20 cellular contexts compared by ENCODE assay signal in genomic region chr21:41668051-41668541, GRCh38.
DNase-seq lines count a peak whose midpoint lies in the region; ATAC-seq and TF ChIP-seq lines count a peak whose summit lies in the region.
"Had no signal": no experiment of that assay in that cellular context is flagged by ENCODE, and none has a peak within 500 bp of the region (broad histone marks: within the 10 kb centered on the region; RNA-seq: fewer than 3 reads in every experiment).

No MANE protein-coding gene starts in this region.

- H3K36me3 ChIP-seq in right atrium auricular region (no peaks in the 10 kb centered on the region), esophagus (ENCODE audit: control insufficient read depth in 2 of 2, insufficient read depth in 2 of 2, low read length in 1 of 2) (no peaks in the 10 kb centered on the region), neuronal stem cell (replicated peaks in 1 of 2; ENCODE audit: control insufficient read depth in 2 of 2, insufficient read depth in 2 of 2, low read length in 2 of 2) (no peaks in the 10 kb centered on the region), upper lobe of right lung (no peaks in the 10 kb centered on the region), mammary epithelial cell (ENCODE audit: insufficient read depth, low read length) (no peaks in the 10 kb centered on the region), prostate gland (no peaks in the 10 kb centered on the region)
- H3K36me3 ChIP-seq: Peyer's patch, SJCRH30 had no signal

- no peaks in the 10 kb centered on the region for H4K20me1 ChIP-seq in mammary epithelial cell (ENCODE audit: insufficient read depth, low read length)

- no peak overlapping the region for H2BK120ac ChIP-seq in neuronal stem cell (ENCODE audit: low read depth, low read length)

- BruUV-seq in mammary epithelial cell (replicated peaks; lab: Mats Ljungman, UMichigan): no TSS peak

- in situ Hi-C loops in mammary epithelial cell (cut with MboI; ENCODE audit: low sequenced_read_pairs in 2 of 2): no loop called here

- DNase-seq in Right ventricle myocardium superior (peak; percentile 16), right atrium auricular region (ENCODE audit: low spot score) (no peak), neuronal stem cell (ENCODE audit: low spot score) (no peak), upper lobe of right lung (peak; percentile 53), mammary epithelial cell (no peak), prostate gland (ENCODE audit: low spot score) (no peak), C1 segment of cervical spinal cord (lab: John Stamatoyannopoulos, UW) (no peak)
- DNase-seq: CD8-positive, alpha-beta memory T cell; DMS79 treated with DMSO at 0.1 percent for 48 hours; GF-D8; MM.1S; NCI-H2029 treated with DMSO at 0.1 percent for 48 hours; NCI-H446 treated with DMSO at 0.1 percent for 48 hours; NCI-H526; Peyer's patch; SJCRH30 had no signal

- H3K4me3 ChIP-seq in right atrium auricular region (no peak overlapping the region), esophagus (ENCODE audit: low read depth in 1 of 2, low read length in 2 of 2) (peak overlapping the region; percentile 34 to 40), neuronal stem cell (ENCODE audit: low read length in 2 of 2) (no peak overlapping the region), upper lobe of right lung (no peak overlapping the region), mammary epithelial cell (replicated peaks in 1 of 3; ENCODE audit: insufficient read depth in 1 of 3, low read depth in 2 of 3, low read length in 3 of 3) (no peak overlapping the region), prostate gland (no peak overlapping the region)
- H3K4me3 ChIP-seq: Peyer's patch, SJCRH30 had no signal

- peak overlapping the region; percentile 46 for H3K18ac ChIP-seq in neuronal stem cell (ENCODE audit: low read length)

- H3K9me3 ChIP-seq in right atrium auricular region: no peaks in the 10 kb centered on the region
- H3K9me3 ChIP-seq in esophagus (ENCODE audit: control insufficient read depth in 2 of 2, insufficient read depth in 1 of 2, low read depth in 1 of 2, low read length in 1 of 2): peaks cover 0 to 2% of the 10 kb centered on the region in 2 donors
- no peaks in the 10 kb centered on the region for H3K9me3 ChIP-seq in neuronal stem cell (replicated peaks in 1 of 2; ENCODE audit: control insufficient read depth in 2 of 2, insufficient read depth in 1 of 2, low read depth in 1 of 2, low read length in 2 of 2)
- H3K9me3 ChIP-seq in upper lobe of right lung: no peaks in the 10 kb centered on the region
- H3K9me3 ChIP-seq in mammary epithelial cell (replicated peaks; ENCODE audit: insufficient read depth, low read length): no peaks in the 10 kb centered on the region
- no peaks in the 10 kb centered on the region for H3K9me3 ChIP-seq in prostate gland
- H3K9me3 ChIP-seq: Peyer's patch, SJCRH30 had no signal

- no peak for TF ChIP-seq CTCF in right atrium auricular region (IDR thresholded peaks at IDR 0.05)
- TF ChIP-seq CTCF in upper lobe of right lung (IDR thresholded peaks at IDR 0.05): no peak
- no peak for TF ChIP-seq CTCF in mammary epithelial cell (conservative IDR thresholded peaks at IDR 0.05 in 1 of 2, IDR thresholded peaks at IDR 0.05 in 1 of 2; ENCODE audit: extremely low read depth in 1 of 2, insufficient read depth in 1 of 2, low read depth in 1 of 2, low read length in 2 of 2)
- no peak for TF ChIP-seq CTCF in prostate gland (IDR thresholded peaks at IDR 0.05)

- H2BK5ac ChIP-seq in neuronal stem cell (ENCODE audit: low read length): no peak overlapping the region

- peak overlapping the region; percentile 35 for H2BK12ac ChIP-seq in neuronal stem cell (ENCODE audit: low read length)

- peak overlapping the region; percentile 41 for H2AK5ac ChIP-seq in neuronal stem cell (ENCODE audit: low read depth, low read length)

- H3K27me3 ChIP-seq in right atrium auricular region (no peaks in the 10 kb centered on the region), esophagus (ENCODE audit: control insufficient read depth in 1 of 2, insufficient read depth in 2 of 2, low read length in 2 of 2) (no peaks in the 10 kb centered on the region), neuronal stem cell (ENCODE audit: control insufficient read depth in 3 of 3, insufficient read depth in 3 of 3, low read depth in 1 of 3, low read length in 3 of 3) (no peaks in the 10 kb centered on the region), upper lobe of right lung (no peaks in the 10 kb centered on the region), mammary epithelial cell (ENCODE audit: insufficient read depth, low read length) (no peaks in the 10 kb centered on the region), prostate gland (replicated peaks; ENCODE audit: insufficient read depth) (no peaks in the 10 kb centered on the region)
- H3K27me3 ChIP-seq: Peyer's patch, SJCRH30 had no signal

- ATAC-seq in Right ventricle myocardium superior (ENCODE audit: poor library complexity) (no peak), upper lobe of right lung (no peak)

- no peak overlapping the region for H3K4me2 ChIP-seq in neuronal stem cell (ENCODE audit: insufficient read depth, low read length, poor library complexity, severe bottlenecking)
- H3K4me2 ChIP-seq in mammary epithelial cell (ENCODE audit: insufficient read depth, low read depth, low read length): no peak overlapping the region
- H3K4me2 ChIP-seq: KMS-11 had no signal

- H3K79me1 ChIP-seq in neuronal stem cell (ENCODE audit: low read depth, low read length): no peaks in the 10 kb centered on the region

- H2AFZ ChIP-seq in neuronal stem cell (ENCODE audit: low read length) (no peak overlapping the region), mammary epithelial cell (ENCODE audit: low read depth, low read length) (no peak overlapping the region)

- dilution Hi-C loops in mammary epithelial cell (cut with HindIII; ENCODE audit: low sequenced_read_pairs): no loop called here

- H2BK15ac ChIP-seq in neuronal stem cell (ENCODE audit: low read length): peak overlapping the region; percentile 24

- intact Hi-C loops in Right ventricle myocardium superior (cut with DNase I) (no loop called here), upper lobe of right lung (cut with DNase I) (no loop called here), mammary epithelial cell (cut with micrococcal nuclease) (no loop called here), prostate gland (cut with DNase I) (no loop called here)

- CTCF ChIA-PET in mammary epithelial cell (lab: Charles Lee; ENCODE audit: low non-redundant PET): no interaction called here

- H3K79me2 ChIP-seq in mammary epithelial cell (ENCODE audit: insufficient read depth, low read length): no peaks in the 10 kb centered on the region

- no peak overlapping the region for H4K8ac ChIP-seq in neuronal stem cell (ENCODE audit: low read depth, low read length)

- TF ChIP-seq POLR2A in prostate gland (IDR thresholded peaks at IDR 0.05): no peak

- no peak overlapping the region for H3K4ac ChIP-seq in neuronal stem cell (ENCODE audit: low read length)

- peak overlapping the region; percentile 87 for H3K23ac ChIP-seq in neuronal stem cell (ENCODE audit: low read depth, low read length, poor library complexity)

- H3K14ac ChIP-seq in neuronal stem cell (ENCODE audit: low read length): no peak overlapping the region

- H3K27ac ChIP-seq in right atrium auricular region: no peak overlapping the region
- H3K27ac ChIP-seq in esophagus (ENCODE audit: low read depth in 2 of 2, low read length in 1 of 2): peak overlapping the region; percentile 71 to 82
- H3K27ac ChIP-seq in neuronal stem cell (replicated peaks; ENCODE audit: low read length): no peak overlapping the region
- no peak overlapping the region for H3K27ac ChIP-seq in upper lobe of right lung
- no peak overlapping the region for H3K27ac ChIP-seq in mammary epithelial cell (ENCODE audit: insufficient read depth, low read depth, low read length)
- H3K27ac ChIP-seq in prostate gland: no peak overlapping the region
- H3K27ac ChIP-seq: 22Rv1, HL-60, KMS-11, Peyer's patch, SJCRH30 had no signal

- no peak overlapping the region for H4K91ac ChIP-seq in neuronal stem cell (ENCODE audit: low read depth, low read length, poor library complexity)

- H3K4me1 ChIP-seq in right atrium auricular region (no peaks in the 10 kb centered on the region), esophagus (ENCODE audit: control insufficient read depth in 2 of 2, insufficient read depth in 2 of 2, low read length in 1 of 2) (peaks cover 5 to 54% of the 10 kb centered on the region in 2 donors), neuronal stem cell (ENCODE audit: control insufficient read depth in 2 of 2, insufficient read depth in 1 of 2, low read depth in 1 of 2, low read length in 2 of 2) (peaks cover 16 to 17% of the 10 kb centered on the region in 2 donors), upper lobe of right lung (peaks cover 7% of the 10 kb centered on the region), mammary epithelial cell (ENCODE audit: insufficient read depth, low read length) (peaks cover 23% of the 10 kb centered on the region), prostate gland (replicated peaks) (peaks cover 7% of the 10 kb centered on the region)
- H3K4me1 ChIP-seq: SJCRH30 had no signal

- 74 to 85% methylated on average over 11 of the region's 11 CpGs for WGBS in esophagus, 2 donors
- no CpG with 5 or more reads among the region's 11 CpGs for WGBS in neuronal stem cell (ENCODE audit: extremely low coverage in 2 of 2, insufficient read length in 2 of 2, insufficient replicate concordance in 1 of 2), 2 donors
- WGBS in mammary epithelial cell (ENCODE audit: low coverage, missing lambda C conversion rate): 83% methylated on average over 6 of the region's 11 CpGs
- WGBS in prostate gland: 97% methylated on average over 11 of the region's 11 CpGs

- H3K9ac ChIP-seq in neuronal stem cell (ENCODE audit: low read depth, low read length, poor library complexity): no peak overlapping the region
- no peak overlapping the region for H3K9ac ChIP-seq in mammary epithelial cell (ENCODE audit: insufficient read depth, low read length)
- H3K9ac ChIP-seq: KMS-11 had no signal

Comparison
In these comparisons a context has a peak if more than half of its experiments do, and no peak if none do; other contexts are left out.
1. DNase-seq: peak in Right ventricle myocardium superior (single experiment) and upper lobe of right lung (single experiment); none in right atrium auricular region (single experiment), neuronal stem cell (single experiment), mammary epithelial cell (single experiment), prostate gland (single experiment) and C1 segment of cervical spinal cord (0 of 14).
2. H3K27ac ChIP-seq: peak in esophagus (2 of 2); none in right atrium auricular region (0 of 2), neuronal stem cell (single experiment), upper lobe of right lung (single experiment), mammary epithelial cell (single experiment) and prostate gland (0 of 2).
3. H3K4me3 ChIP-seq: peak in esophagus (2 of 2); none in right atrium auricular region (0 of 2), neuronal stem cell (0 of 2), upper lobe of right lung (single experiment), mammary epithelial cell (0 of 3) and prostate gland (0 of 2).